Comparison of ENCODE assay signal across 8 cellular contexts in the genomic region with DNA sequence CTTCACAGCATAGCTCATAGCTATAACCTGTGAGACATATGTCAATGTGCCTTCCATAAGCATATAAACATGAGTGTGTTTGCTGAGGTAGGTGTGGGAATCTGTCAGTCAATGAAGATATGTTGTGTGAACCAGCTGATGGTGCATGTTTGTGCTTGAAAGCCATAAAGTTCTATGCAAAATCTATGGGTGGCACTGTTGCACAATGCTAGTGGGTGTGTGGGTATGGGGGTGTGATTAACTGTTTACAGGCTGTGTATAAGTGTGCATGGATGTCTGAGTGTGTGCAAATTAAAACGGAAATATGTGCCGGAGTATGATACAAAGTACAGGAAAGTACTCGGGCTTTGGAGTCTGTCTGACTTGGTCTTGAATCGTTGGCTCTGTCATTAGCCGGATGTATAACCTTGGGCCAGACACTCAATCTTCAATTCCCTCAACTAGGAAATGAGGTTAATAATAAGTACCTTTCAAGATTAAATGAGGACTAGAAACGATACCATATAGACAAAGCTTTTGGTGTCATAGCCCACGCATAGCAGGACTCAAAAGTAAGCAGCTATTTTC. TPM values are rescaled to one million over a fixed set of nuclear protein-coding genes. Genes with fewer than 3 reads are reported as not detected.
DNase-seq lines count a peak whose midpoint lies in the region; ATAC-seq and TF ChIP-seq lines count a peak whose summit lies in the region.

No MANE protein-coding gene starts in this region.

- H3K9me3 ChIP-seq in mucosa of descending colon = no peaks in the 10 kb centered on the region

- H3K9me3 Mint-ChIP-seq in activated CD4-positive, alpha-beta T cell treated with anti-CD3 and anti-CD28 coated beads, Interleukin-2, amount 10 ng/mL, durations not matched to agents 24 days and 14 days = no peaks in the 10 kb centered on the region
- no peaks in the 10 kb centered on the region for H3K9me3 Mint-ChIP-seq in effector memory CD8-positive, alpha-beta T cell

- DNase-seq in NCI-H2196 (lab: John Stamatoyannopoulos, UW; ENCODE audit: unreplicated experiment) (peak; percentile 37), NCI-H2196 treated with DMSO at 0.1 percent for 48 hours (lab: John Stamatoyannopoulos, UW; ENCODE audit: unreplicated experiment) (no peak), NCI-H146 treated with DMSO at 0.1 percent for 48 hours (lab: John Stamatoyannopoulos, UW; ENCODE audit: unreplicated experiment) (peak; percentile 18), mucosa of descending colon (peak in 1 of 3 donors; percentile 82), superior temporal gyrus (ENCODE audit: extremely low spot score) (peak; percentile 86)
- peak; percentile 89 for DNase-seq in activated CD4-positive, alpha-beta T cell treated with anti-CD3 and anti-CD28 coated beads, Interleukin-2, amount 10 ng/mL, durations not matched to agents 24 days and 14 days
- DNase-seq in effector memory CD8-positive, alpha-beta T cell = peak; percentile 62 to 75 (median 70)

- H3K27ac Mint-ChIP-seq in activated CD4-positive, alpha-beta T cell treated with anti-CD3 and anti-CD28 coated beads, Interleukin-2, amount 10 ng/mL, durations not matched to agents 24 days and 14 days = peak overlapping the region; percentile 97
- H3K27ac Mint-ChIP-seq in effector memory CD8-positive, alpha-beta T cell = peak overlapping the region; percentile 98

- peaks cover 78% of the 10 kb centered on the region for H3K4me1 Mint-ChIP-seq in activated CD4-positive, alpha-beta T cell treated with anti-CD3 and anti-CD28 coated beads, Interleukin-2, amount 10 ng/mL, durations not matched to agents 24 days and 14 days
- peaks cover 45 to 46% of the 10 kb centered on the region in 2 donors for H3K4me1 Mint-ChIP-seq in effector memory CD8-positive, alpha-beta T cell (ENCODE audit: low read depth in 2 of 2)

- TF ChIP-seq CTCF in mucosa of descending colon (IDR thresholded peaks at IDR 0.05) = no peak

- H3K36me3 ChIP-seq in mucosa of descending colon (ENCODE audit: low read depth) = no peaks in the 10 kb centered on the region

- peaks cover 11% of the 10 kb centered on the region for H3K36me3 Mint-ChIP-seq in activated CD4-positive, alpha-beta T cell treated with anti-CD3 and anti-CD28 coated beads, Interleukin-2, amount 10 ng/mL, durations not matched to agents 24 days and 14 days (ENCODE audit: low read depth)
- H3K36me3 Mint-ChIP-seq in effector memory CD8-positive, alpha-beta T cell (ENCODE audit: insufficient read depth) = peaks cover 45% of the 10 kb centered on the region

- no peak overlapping the region for H3K4me3 ChIP-seq in mucosa of descending colon

- peaks cover 28% of the 10 kb centered on the region for H3K4me1 ChIP-seq in mucosa of descending colon (ENCODE audit: low read depth)

- intact Hi-C loops in activated CD4-positive, alpha-beta T cell treated with anti-CD3 and anti-CD28 coated beads, Interleukin-2, amount 10 ng/mL, durations not matched to agents 24 days and 14 days (cut with micrococcal nuclease) = loop anchor here (1.0 to 10.0 kb wide), 8 partner anchors 18 to 338 kb away; a partner anchor contains a TSS
- intact Hi-C loops in mucosa of descending colon (cut with DNase I, micrococcal nuclease) = loop anchor here in 1 of 2 donors (10.0 kb wide), 1 partner anchor 79 kb away; no protein-coding TSS in a partner anchor

- H3K27me3 Mint-ChIP-seq in activated CD4-positive, alpha-beta T cell treated with anti-CD3 and anti-CD28 coated beads, Interleukin-2, amount 10 ng/mL, durations not matched to agents 24 days and 14 days = no peaks in the 10 kb centered on the region
- no peaks in the 10 kb centered on the region for H3K27me3 Mint-ChIP-seq in effector memory CD8-positive, alpha-beta T cell

- ATAC-seq in effector memory CD8-positive, alpha-beta T cell (replicated peaks) = peak; percentile 63
- ATAC-seq in mucosa of descending colon (peak; percentile 72), GM19452 (IDR thresholded peaks at IDR 0.05; ENCODE audit: unreplicated experiment) (no peak)

- peak overlapping the region; percentile 96 for H3K4me3 Mint-ChIP-seq in activated CD4-positive, alpha-beta T cell treated with anti-CD3 and anti-CD28 coated beads, Interleukin-2, amount 10 ng/mL, durations not matched to agents 24 days and 14 days
- peak overlapping the region; percentile 98 to 99 for H3K4me3 Mint-ChIP-seq in effector memory CD8-positive, alpha-beta T cell

RNA-seq across cellular contexts. Expression of a gene that starts 0.9 kb away (rescaled TPM):
- total RNA-seq in activated CD4-positive, alpha-beta T cell treated with anti-CD3 and anti-CD28 coated beads, Interleukin-2, amount 10 ng/mL, durations not matched to agents 24 days and 14 days = 32.7 and 33.5 TPM in 2 replicates
- 100 to 1,000 TPM in 1 of 3 donors, 10 to 100 TPM in 2; 20.2 to 372 (median 31.0) TPM for total RNA-seq in mucosa of descending colon
